ENCODE assay signal across 8 cellular contexts in genomic region chr1:154955718-154956513, GRCh38. TPM values are rescaled to one million over a fixed set of nuclear protein-coding genes. Genes with fewer than 3 reads are reported as not detected.
DNase-seq lines count a peak whose midpoint lies in the region; ATAC-seq and TF ChIP-seq lines count a peak whose summit lies in the region.

TSS of gene PBXIP1 (minus strand) at chr1:154956099. CDS start at chr1:154953721, 2,378 bp downstream.

- DNase-seq in DMS153 (lab: John Stamatoyannopoulos, UW): peak; percentile 93
- DNase-seq in LoVo (ENCODE audit: low spot score): peak; percentile 91
- DNase-seq in RPMI8226: peak; percentile 93
- peak; percentile 86 for DNase-seq in activated T-helper 1 cell treated with anti-CD3 and anti-CD28 coated beads, Interleukin-12 subunit alpha, Interleukin-12 subunit beta, Interleukin-2, Interleukin-4 antibody, amounts not matched to agents 30 ng/mL and 10 ng/mL and 1 ng/mL, durations not matched to agents 14 hours and 24 hours and 36 hours (ENCODE audit: low spot score)
- peak; percentile 30 for DNase-seq in esophagus squamous epithelium (lab: John Stamatoyannopoulos, UW)
- DNase-seq in stimulated activated effector memory CD8-positive, alpha-beta T cell treated with anti-CD3 and anti-CD28 coated beads, Interleukin-12 subunit alpha, Interleukin-12 subunit beta, amount 100 ng/mL, for 72 hours (ENCODE audit: low spot score in 2 of 2): peak; percentile 67 to 90

- peak within 1 kb of the TSS; percentile 100 for H3K27ac Mint-ChIP-seq in activated T-helper 1 cell treated with anti-CD3 and anti-CD28 coated beads, Interleukin-12 subunit alpha, Interleukin-12 subunit beta, Interleukin-2, Interleukin-4 antibody, amounts not matched to agents 30 ng/mL and 10 ng/mL and 1 ng/mL, durations not matched to agents 14 hours and 24 hours and 36 hours
- peak within 1 kb of the TSS; percentile 99 for H3K27ac Mint-ChIP-seq in stimulated activated effector memory CD8-positive, alpha-beta T cell treated with anti-CD3 and anti-CD28 coated beads, Interleukin-12 subunit alpha, Interleukin-12 subunit beta, amount 100 ng/mL, for 72 hours

- H3K36me3 ChIP-seq in esophagus squamous epithelium: peaks cover 8 to 37% (median 12%) of the 10 kb centered on the region in 3 donors
- peaks cover 7 to 23% of the 10 kb centered on the region in 2 donors for H3K36me3 ChIP-seq in muscle layer of duodenum (ENCODE audit: control insufficient read depth in 1 of 2, insufficient read depth in 2 of 2, low read length in 2 of 2)

- H3K4me1 ChIP-seq in esophagus squamous epithelium (peaks cover 28 to 94% (median 64%) of the 10 kb centered on the region in 3 donors), muscle layer of duodenum (ENCODE audit: control insufficient read depth in 1 of 2, insufficient read depth in 2 of 2, low read length in 2 of 2) (peaks cover 29 to 69% of the 10 kb centered on the region in 2 donors)

- intact Hi-C loops in activated T-helper 1 cell treated with anti-CD3 and anti-CD28 coated beads, Interleukin-12 subunit alpha, Interleukin-12 subunit beta, Interleukin-2, Interleukin-4 antibody, amounts not matched to agents 30 ng/mL and 10 ng/mL and 1 ng/mL, durations not matched to agents 14 hours and 24 hours and 36 hours (cut with micrococcal nuclease): loop anchor here (1.0 to 5.0 kb wide), 5 partner anchors 18 to 397 kb away; partner anchors contain the start of genes ADAR, CKS1B and UBE2Q1
- intact Hi-C loops in esophagus squamous epithelium (cut with DNase I): loop anchor here (10.0 kb wide), 1 partner anchor 391 kb away; the partner anchor contains the start of gene CHRNB2

- ATAC-seq in GM21825 (IDR thresholded peaks at IDR 0.05; ENCODE audit: unreplicated experiment): peak; percentile 52
- peak; percentile 72 for ATAC-seq in stimulated activated effector memory CD8-positive, alpha-beta T cell treated with anti-CD3 and anti-CD28 coated beads, Interleukin-12 subunit alpha, Interleukin-12 subunit beta, amount 100 ng/mL, for 72 hours

- peak in 2 of 6 experiments; percentile 2 to 12 for TF ChIP-seq CTCF in esophagus squamous epithelium (IDR thresholded peaks at IDR 0.05)

- H3K27ac ChIP-seq in esophagus squamous epithelium (peak within 1 kb of the TSS; percentile 79 to 89 (median 85)), muscle layer of duodenum (ENCODE audit: low read length) (peak within 1 kb of the TSS; percentile 83)

- peak within 1 kb of the TSS; percentile 94 for H3K4me3 Mint-ChIP-seq in activated T-helper 1 cell treated with anti-CD3 and anti-CD28 coated beads, Interleukin-12 subunit alpha, Interleukin-12 subunit beta, Interleukin-2, Interleukin-4 antibody, amounts not matched to agents 30 ng/mL and 10 ng/mL and 1 ng/mL, durations not matched to agents 14 hours and 24 hours and 36 hours
- peak within 1 kb of the TSS; percentile 95 for H3K4me3 Mint-ChIP-seq in stimulated activated effector memory CD8-positive, alpha-beta T cell treated with anti-CD3 and anti-CD28 coated beads, Interleukin-12 subunit alpha, Interleukin-12 subunit beta, amount 100 ng/mL, for 72 hours

- peaks cover 65% of the 10 kb centered on the region for H3K4me1 Mint-ChIP-seq in activated T-helper 1 cell treated with anti-CD3 and anti-CD28 coated beads, Interleukin-12 subunit alpha, Interleukin-12 subunit beta, Interleukin-2, Interleukin-4 antibody, amounts not matched to agents 30 ng/mL and 10 ng/mL and 1 ng/mL, durations not matched to agents 14 hours and 24 hours and 36 hours (ENCODE audit: low read depth)
- H3K4me1 Mint-ChIP-seq in stimulated activated effector memory CD8-positive, alpha-beta T cell treated with anti-CD3 and anti-CD28 coated beads, Interleukin-12 subunit alpha, Interleukin-12 subunit beta, amount 100 ng/mL, for 72 hours: peaks cover 81% of the 10 kb centered on the region

- 0% methylated on average over 16 to 17 of the region's 18 CpGs for WGBS in esophagus squamous epithelium, 2 donors

- peaks cover 16% of the 10 kb centered on the region for H3K36me3 Mint-ChIP-seq in activated T-helper 1 cell treated with anti-CD3 and anti-CD28 coated beads, Interleukin-12 subunit alpha, Interleukin-12 subunit beta, Interleukin-2, Interleukin-4 antibody, amounts not matched to agents 30 ng/mL and 10 ng/mL and 1 ng/mL, durations not matched to agents 14 hours and 24 hours and 36 hours (ENCODE audit: low read depth)
- peaks cover 63% of the 10 kb centered on the region for H3K36me3 Mint-ChIP-seq in stimulated activated effector memory CD8-positive, alpha-beta T cell treated with anti-CD3 and anti-CD28 coated beads, Interleukin-12 subunit alpha, Interleukin-12 subunit beta, amount 100 ng/mL, for 72 hours

- peak in 1 of 4 donors; percentile 64 for TF ChIP-seq POLR2A in esophagus squamous epithelium (IDR thresholded peaks at IDR 0.05)

- H3K27me3 ChIP-seq in esophagus squamous epithelium (no peaks in the 10 kb centered on the region), muscle layer of duodenum (ENCODE audit: low read depth, low read length) (no peaks in the 10 kb centered on the region)

- H3K27me3 Mint-ChIP-seq in activated T-helper 1 cell treated with anti-CD3 and anti-CD28 coated beads, Interleukin-12 subunit alpha, Interleukin-12 subunit beta, Interleukin-2, Interleukin-4 antibody, amounts not matched to agents 30 ng/mL and 10 ng/mL and 1 ng/mL, durations not matched to agents 14 hours and 24 hours and 36 hours (ENCODE audit: insufficient read depth): peaks cover 2% of the 10 kb centered on the region

- H3K9me3 Mint-ChIP-seq in activated T-helper 1 cell treated with anti-CD3 and anti-CD28 coated beads, Interleukin-12 subunit alpha, Interleukin-12 subunit beta, Interleukin-2, Interleukin-4 antibody, amounts not matched to agents 30 ng/mL and 10 ng/mL and 1 ng/mL, durations not matched to agents 14 hours and 24 hours and 36 hours: no peaks in the 10 kb centered on the region
- no peaks in the 10 kb centered on the region for H3K9me3 Mint-ChIP-seq in stimulated activated effector memory CD8-positive, alpha-beta T cell treated with anti-CD3 and anti-CD28 coated beads, Interleukin-12 subunit alpha, Interleukin-12 subunit beta, amount 100 ng/mL, for 72 hours

- H3K9me3 ChIP-seq in esophagus squamous epithelium (no peaks in the 10 kb centered on the region), muscle layer of duodenum (ENCODE audit: control insufficient read depth in 1 of 2, low read length in 2 of 2) (no peaks in the 10 kb centered on the region)

- H3K4me3 ChIP-seq in esophagus squamous epithelium: peak within 1 kb of the TSS; percentile 43 to 71 (median 55)
- peak within 1 kb of the TSS; percentile 78 to 96 for H3K4me3 ChIP-seq in muscle layer of duodenum (ENCODE audit: low read depth in 1 of 2, low read length in 2 of 2)

RNA-seq across cellular contexts. Expression of gene PBXIP1, which starts in this region (rescaled TPM):
- total RNA-seq in activated T-helper 1 cell treated with anti-CD3 and anti-CD28 coated beads, Interleukin-12 subunit alpha, Interleukin-12 subunit beta, Interleukin-2, Interleukin-4 antibody, amounts not matched to agents 30 ng/mL and 10 ng/mL and 1 ng/mL, durations not matched to agents 14 hours and 24 hours and 36 hours: 25.1 and 27.9 TPM in 2 replicates
- 10 to 100 TPM; 11.1 to 51.1 (median 29.3) TPM for total RNA-seq in esophagus squamous epithelium

Comparison
In these comparisons a context has a peak if more than half of its experiments do, and no peak if none do; other contexts are left out.
1. Peak in every context shown above with its lines: DNase-seq, ATAC-seq, H3K4me3 ChIP-seq and H3K27ac ChIP-seq.
2. DNase-seq: peak in every context shown above with its lines; median percentile 93 in DMS153; 93 in RPMI8226; 91 in LoVo; 86 in activated T-helper 1 cell treated with anti-CD3 and anti-CD28 coated beads, Interleukin-12 subunit alpha, Interleukin-12 subunit beta, Interleukin-2, Interleukin-4 antibody, amounts not matched to agents 30 ng/mL and 10 ng/mL and 1 ng/mL, durations not matched to agents 14 hours and 24 hours and 36 hours; 78 in stimulated activated effector memory CD8-positive, alpha-beta T cell treated with anti-CD3 and anti-CD28 coated beads, Interleukin-12 subunit alpha, Interleukin-12 subunit beta, amount 100 ng/mL, for 72 hours; 30 in esophagus squamous epithelium.